Comparison of ENCODE assay signal across 9 cellular contexts in the genomic region with DNA sequence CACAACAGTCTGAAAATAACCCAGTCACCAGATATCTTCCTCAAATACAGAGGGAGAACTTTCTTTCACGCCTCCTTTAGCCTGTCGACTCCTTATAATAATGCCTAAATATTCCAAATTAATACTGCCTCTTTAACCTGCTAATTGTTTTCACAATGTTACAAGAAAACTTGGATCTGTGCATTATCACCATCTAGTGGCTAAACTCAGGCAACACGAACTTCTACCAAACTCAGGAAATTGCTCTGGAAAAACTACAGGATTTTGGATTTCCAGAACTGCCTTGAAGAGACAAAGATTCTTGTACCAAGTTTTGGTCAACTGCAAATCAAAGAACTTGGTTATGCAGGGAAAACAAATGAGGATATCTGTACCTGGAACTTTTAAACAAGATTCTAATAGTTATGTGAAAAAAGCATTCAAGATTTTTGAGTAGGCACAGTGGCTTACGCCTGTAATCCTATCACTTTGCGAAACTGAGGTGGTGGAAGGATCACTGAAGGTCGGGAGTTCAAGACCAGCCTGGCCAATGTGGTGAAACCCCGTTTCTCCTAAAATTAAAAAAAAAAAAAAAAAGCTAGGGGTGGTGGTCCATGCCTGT. TPM values are rescaled to one million over a fixed set of nuclear protein-coding genes. Genes with fewer than 3 reads are reported as not detected.
DNase-seq lines count a peak whose midpoint lies in the region; TF ChIP-seq lines count a peak whose summit lies in the region.
"Had no signal": no experiment of that assay in that cellular context is flagged by ENCODE, and none has a peak within 500 bp of the region (broad histone marks: within the 10 kb centered on the region; RNA-seq: fewer than 3 reads in every experiment).

No MANE protein-coding gene starts in this region.

- H3K4me3 ChIP-seq in AG04450 (ENCODE audit: low read depth, low read length) (no peak overlapping the region), smooth muscle cell (no peak overlapping the region)

- peaks cover 3% of the 10 kb centered on the region for H3K4me1 ChIP-seq in smooth muscle cell (ENCODE audit: low read depth)

- H3K9me3 ChIP-seq in AG04450 (ENCODE audit: control insufficient read depth, insufficient read depth, low read length) (no peaks in the 10 kb centered on the region), smooth muscle cell (replicated peaks; ENCODE audit: low read depth) (no peaks in the 10 kb centered on the region)

- peaks cover 60% of the 10 kb centered on the region for H4K20me1 ChIP-seq in smooth muscle cell (ENCODE audit: low read depth)

- CTCF ChIA-PET in AG04450 (lab: Charles Lee) (interaction anchor here (0.5 to 3.7 kb wide), 36 partner anchors 9 to 1330 kb away, joined by 3 to 27 read pairs (median 4); a partner anchor contains a TSS), RWPE1 (lab: Yijun Ruan, JAX) (interaction anchor here (0.6 to 0.7 kb wide), 9 partner anchors 10 to 1402 kb away, joined by 3 to 6 read pairs (median 5); no protein-coding TSS in a partner anchor)

- no peak overlapping the region for H3K27ac Mint-ChIP-seq in activated T-helper 2 cell treated with anti-CD3 and anti-CD28 coated beads, Interferon-gamma antibody, Interleukin-2, Interleukin-4, amounts not matched to agents 10 μg/mL and 5 μg/mL and 100 μg/mL, durations not matched to agents 14 hours and 24 hours and 36 hours

- no peak overlapping the region for H3K9ac ChIP-seq in smooth muscle cell (ENCODE audit: low read depth)

- H3F3A ChIP-seq in smooth muscle cell (ENCODE audit: low read depth) = peaks cover 16% of the 10 kb centered on the region

- H3K9me3 Mint-ChIP-seq in activated T-helper 2 cell treated with anti-CD3 and anti-CD28 coated beads, Interferon-gamma antibody, Interleukin-2, Interleukin-4, amounts not matched to agents 10 μg/mL and 5 μg/mL and 100 μg/mL, durations not matched to agents 14 hours and 24 hours and 36 hours = no peaks in the 10 kb centered on the region

- H2AFZ ChIP-seq in smooth muscle cell (ENCODE audit: low read depth) = no peak overlapping the region

- peaks cover 40% of the 10 kb centered on the region for H3K79me2 ChIP-seq in smooth muscle cell (ENCODE audit: low read depth)

- POLR2A ChIA-PET in AG04450 (lab: Yijun Ruan, JAX) = interaction anchor here (0.6 kb wide), 1 partner anchor 299 kb away, joined by 6 read pairs; no protein-coding TSS in a partner anchor
- POLR2A ChIA-PET in RWPE1 (lab: Yijun Ruan, JAX; ENCODE audit: low non-redundant PET) = no interaction called here

- WGBS in smooth muscle cell (ENCODE audit: low lambda C conversion rate) = 77% methylated on average over 7 of the region's 7 CpGs

- H3K27ac ChIP-seq in AG04450 (ENCODE audit: low read depth, low read length) (no peak overlapping the region), RWPE1 (no peak overlapping the region), smooth muscle cell (ENCODE audit: low read depth) (peak overlapping the region; percentile 8)
- H3K27ac ChIP-seq: epithelial cell of prostate had no signal

- no peak overlapping the region for H3K4me3 Mint-ChIP-seq in activated T-helper 2 cell treated with anti-CD3 and anti-CD28 coated beads, Interferon-gamma antibody, Interleukin-2, Interleukin-4, amounts not matched to agents 10 μg/mL and 5 μg/mL and 100 μg/mL, durations not matched to agents 14 hours and 24 hours and 36 hours (ENCODE audit: low read depth)

- H3K27me3 Mint-ChIP-seq in activated T-helper 2 cell treated with anti-CD3 and anti-CD28 coated beads, Interferon-gamma antibody, Interleukin-2, Interleukin-4, amounts not matched to agents 10 μg/mL and 5 μg/mL and 100 μg/mL, durations not matched to agents 14 hours and 24 hours and 36 hours (ENCODE audit: low read depth) = no peaks in the 10 kb centered on the region

- TF ChIP-seq CTCF in AG04450 (IDR thresholded peaks at IDR 0.05; ENCODE audit: low read depth, low read length) = peak; percentile 83
- peak; percentile 46; the same call in 1 of the 2 replicates for TF ChIP-seq CTCF in GM12874 (IDR thresholded peaks at IDR 0.05; ENCODE audit: insufficient read depth, low read depth, low read length)
- peak; percentile 73 for TF ChIP-seq CTCF in RWPE1 (conservative IDR thresholded peaks at IDR 0.05; ENCODE audit: low read depth)
- peak; percentile 59 for TF ChIP-seq CTCF in smooth muscle cell (IDR thresholded peaks at IDR 0.05; ENCODE audit: borderline replicate concordance, insufficient read depth, poor library complexity, severe bottlenecking)

- intact Hi-C loops in activated T-helper 2 cell treated with anti-CD3 and anti-CD28 coated beads, Interferon-gamma antibody, Interleukin-2, Interleukin-4, amounts not matched to agents 10 μg/mL and 5 μg/mL and 100 μg/mL, durations not matched to agents 14 hours and 24 hours and 36 hours (cut with micrococcal nuclease) = no loop called here

- peaks cover 13% of the 10 kb centered on the region for H3K4me1 Mint-ChIP-seq in activated T-helper 2 cell treated with anti-CD3 and anti-CD28 coated beads, Interferon-gamma antibody, Interleukin-2, Interleukin-4, amounts not matched to agents 10 μg/mL and 5 μg/mL and 100 μg/mL, durations not matched to agents 14 hours and 24 hours and 36 hours (ENCODE audit: low read depth)

- H3K36me3 ChIP-seq in smooth muscle cell (ENCODE audit: low read depth) = peaks cover 6% of the 10 kb centered on the region

- H3K27me3 ChIP-seq in AG04450 (ENCODE audit: control insufficient read depth, insufficient read depth, low read length) (no peaks in the 10 kb centered on the region), smooth muscle cell (ENCODE audit: low read depth) (no peaks in the 10 kb centered on the region)

- H3K36me3 Mint-ChIP-seq in activated T-helper 2 cell treated with anti-CD3 and anti-CD28 coated beads, Interferon-gamma antibody, Interleukin-2, Interleukin-4, amounts not matched to agents 10 μg/mL and 5 μg/mL and 100 μg/mL, durations not matched to agents 14 hours and 24 hours and 36 hours (ENCODE audit: low read depth) = peaks cover 59% of the 10 kb centered on the region

- H3K4me2 ChIP-seq in smooth muscle cell = no peak overlapping the region

- no peak for DNase-seq in AG04450 (ENCODE audit: low read depth, low spot score)
- peak; percentile 30 for DNase-seq in RWPE1 (ENCODE audit: low spot score)
- DNase-seq in fibroblast of peridontal ligament (ENCODE audit: extremely low read depth) = peak; percentile 70
- DNase-seq in smooth muscle cell (lab: John Stamatoyannopoulos, UW; ENCODE audit: unreplicated experiment) = no peak
- DNase-seq in KG1 (lab: John Stamatoyannopoulos, UW) = no peak
- no peak for DNase-seq in activated T-helper 2 cell treated with anti-CD3 and anti-CD28 coated beads, Interferon-gamma antibody, Interleukin-2, Interleukin-4, amounts not matched to agents 10 μg/mL and 5 μg/mL and 100 μg/mL, durations not matched to agents 14 hours and 24 hours and 36 hours (ENCODE audit: low spot score)
- no peak for DNase-seq in NCI-H2029 (lab: John Stamatoyannopoulos, UW)

RNA-seq across cellular contexts. Expression of a gene that starts 10.8 kb away (rescaled TPM):
- polyA plus RNA-seq in AG04450 (2011; rRNA removed) (28.7 and 38.6 TPM in 2 replicates), smooth muscle cell (17.9 and 18.2 TPM in 2 replicates)
- 9.1 and 16.1 TPM in 2 replicates for polyA minus RNA-seq in AG04450 (2011; rRNA and poly(A)+ RNA removed)
- 28.3 and 33.5 TPM in 2 replicates for total RNA-seq in smooth muscle cell
- total RNA-seq in activated T-helper 2 cell treated with anti-CD3 and anti-CD28 coated beads, Interferon-gamma antibody, Interleukin-2, Interleukin-4, amounts not matched to agents 10 μg/mL and 5 μg/mL and 100 μg/mL, durations not matched to agents 14 hours and 24 hours and 36 hours = 13.5 and 15.8 TPM in 2 replicates

RNA-seq across cellular contexts. Expression of a gene that starts 24.3 kb away (rescaled TPM):
- 29.0 and 38.0 TPM in 2 replicates for polyA plus RNA-seq in AG04450 (2011; rRNA removed)
- 19.2 and 36.5 TPM in 2 replicates for polyA minus RNA-seq in AG04450 (2011; rRNA and poly(A)+ RNA removed)
- total RNA-seq in smooth muscle cell = 54.7 and 58.8 TPM in 2 replicates
- polyA plus RNA-seq in smooth muscle cell = 19.0 and 25.2 TPM in 2 replicates
- total RNA-seq in activated T-helper 2 cell treated with anti-CD3 and anti-CD28 coated beads, Interferon-gamma antibody, Interleukin-2, Interleukin-4, amounts not matched to agents 10 μg/mL and 5 μg/mL and 100 μg/mL, durations not matched to agents 14 hours and 24 hours and 36 hours = 38.2 and 44.4 TPM in 2 replicates

RNA-seq across cellular contexts. Expression of a gene that starts 54.4 kb away (rescaled TPM):
- polyA plus RNA-seq in AG04450 (2011; rRNA removed) (not detected in 2 replicates), smooth muscle cell (not detected in 2 replicates)
- polyA minus RNA-seq in AG04450 (2011; rRNA and poly(A)+ RNA removed) = not detected in 2 replicates
- total RNA-seq in smooth muscle cell = not detected in 2 replicates
- not detected in 2 replicates for total RNA-seq in activated T-helper 2 cell treated with anti-CD3 and anti-CD28 coated beads, Interferon-gamma antibody, Interleukin-2, Interleukin-4, amounts not matched to agents 10 μg/mL and 5 μg/mL and 100 μg/mL, durations not matched to agents 14 hours and 24 hours and 36 hours

Comparison
In these comparisons a context has a peak if more than half of its experiments do, and no peak if none do; other contexts are left out.
1. DNase-seq: peak in RWPE1 (single experiment) and fibroblast of peridontal ligament (single experiment); none in AG04450 (single experiment), smooth muscle cell (single experiment), KG1 (single experiment), activated T-helper 2 cell treated with anti-CD3 and anti-CD28 coated beads, Interferon-gamma antibody, Interleukin-2, Interleukin-4, amounts not matched to agents 10 μg/mL and 5 μg/mL and 100 μg/mL, durations not matched to agents 14 hours and 24 hours and 36 hours (single experiment) and NCI-H2029 (single experiment).
2. Peak in every context shown above with its lines, with median percentiles within 50 percentile points of each other: CTCF ChIP-seq.